Comparison of ENCODE assay signal across 5 cellular contexts in the genomic region with DNA sequence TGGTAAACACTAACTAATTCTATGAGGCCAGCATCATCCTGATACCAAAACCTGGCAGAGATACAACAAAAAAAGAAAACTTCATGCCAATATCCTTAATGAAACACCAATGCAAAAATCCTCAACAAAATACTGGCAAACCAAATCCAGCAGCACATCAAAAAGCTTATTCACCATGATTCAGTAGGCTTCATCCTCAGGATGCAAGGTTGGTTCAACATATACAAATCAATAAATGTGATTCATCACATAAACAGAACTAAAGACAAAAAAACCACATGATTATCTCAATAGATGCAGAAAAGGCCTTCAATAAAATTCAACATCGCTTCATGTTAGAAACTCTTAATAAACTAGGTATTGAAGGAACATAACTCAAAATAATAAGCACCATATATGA. TPM values are rescaled to one million over a fixed set of nuclear protein-coding genes. Genes with fewer than 3 reads are reported as not detected.
DNase-seq lines count a peak whose midpoint lies in the region; ATAC-seq, FAIRE-seq and TF ChIP-seq lines count a peak whose summit lies in the region.
"Not testable (repeated sequence)": the region's sequence is repeated elsewhere in the genome, so short reads cannot be mapped to it uniquely, and the experiment has no call there.

No MANE protein-coding gene starts in this region.

- H2AFZ ChIP-seq in K562 (ENCODE audit: low read depth, low read length) = not testable (repeated sequence)

- not testable (repeated sequence) for TF ChIP-seq RAD21 in K562 (CRISPR knock-in tag; conservative IDR thresholded peaks at IDR 0.05 in 1 of 2, IDR thresholded peaks at IDR 0.05 in 1 of 2)

- not testable (repeated sequence) for H3K9ac ChIP-seq in K562 (ENCODE audit: insufficient read depth in 1 of 2, low read depth in 2 of 2, low read length in 2 of 2)

- not testable (repeated sequence) for H3K36me3 Mint-ChIP-seq in activated naive CD4-positive, alpha-beta T cell treated with anti-CD3 and anti-CD28 coated beads for 36 hours (ENCODE audit: low read depth); endothelial cell (ENCODE audit: low read depth, unreplicated experiment); stimulated activated effector memory CD8-positive, alpha-beta T cell treated with anti-CD3 and anti-CD28 coated beads, Interleukin-12 subunit alpha, Interleukin-12 subunit beta, amount 100 ng/mL, for 72 hours

- not testable (repeated sequence) for ATAC-seq in K562; stimulated activated effector memory CD8-positive, alpha-beta T cell treated with anti-CD3 and anti-CD28 coated beads, Interleukin-12 subunit alpha, Interleukin-12 subunit beta, amount 100 ng/mL, for 72 hours

- not testable (repeated sequence) for H3K4me3 Mint-ChIP-seq in activated naive CD4-positive, alpha-beta T cell treated with anti-CD3 and anti-CD28 coated beads for 36 hours; endothelial cell (ENCODE audit: unreplicated experiment); stimulated activated effector memory CD8-positive, alpha-beta T cell treated with anti-CD3 and anti-CD28 coated beads, Interleukin-12 subunit alpha, Interleukin-12 subunit beta, amount 100 ng/mL, for 72 hours

- H3K27me3 ChIP-seq in K562 (ENCODE audit: control insufficient read depth in 2 of 2, insufficient read depth in 2 of 2, low read length in 2 of 2) = not testable (repeated sequence)

- not testable (repeated sequence) for FAIRE-seq in K562 (lab: Jason Lieb, UNC)

- not testable (repeated sequence) for H3K9me1 ChIP-seq in K562 (ENCODE audit: control insufficient read depth, insufficient read depth, low read length)

- TF ChIP-seq EP300 in K562 (IDR thresholded peaks at IDR 0.05; ENCODE audit: low read length) = not testable (repeated sequence)

- not testable (repeated sequence) for H3K9me3 ChIP-seq in K562 (replicated peaks; ENCODE audit: control insufficient read depth, insufficient read depth, low read depth, low read length)

- not testable (repeated sequence) for TF ChIP-seq CTCF in K562 (IDR thresholded peaks at IDR 0.05 in 2 of 3, conservative IDR thresholded peaks at IDR 0.05 in 1 of 3; ENCODE audit: insufficient read depth in 2 of 3, low read depth in 1 of 3, low read length in 3 of 3); endothelial cell (IDR thresholded peaks at IDR 0.05; ENCODE audit: unreplicated experiment)

- H4K20me1 ChIP-seq in K562 (replicated peaks; ENCODE audit: control insufficient read depth, insufficient read depth, low read length) = not testable (repeated sequence)

- H3K27ac Mint-ChIP-seq in activated naive CD4-positive, alpha-beta T cell treated with anti-CD3 and anti-CD28 coated beads for 36 hours = peak overlapping the region; percentile 61
- peak overlapping the region; percentile 94 for H3K27ac Mint-ChIP-seq in endothelial cell (ENCODE audit: unreplicated experiment)
- H3K27ac Mint-ChIP-seq in stimulated activated effector memory CD8-positive, alpha-beta T cell treated with anti-CD3 and anti-CD28 coated beads, Interleukin-12 subunit alpha, Interleukin-12 subunit beta, amount 100 ng/mL, for 72 hours = peak overlapping the region; percentile 61

- not testable (repeated sequence) for H3K4me1 ChIP-seq in K562 (replicated peaks in 1 of 2; ENCODE audit: control insufficient read depth in 2 of 2, insufficient read depth in 2 of 2, low read length in 2 of 2)

- not testable (repeated sequence) for H3K4me2 ChIP-seq in K562 (ENCODE audit: insufficient read depth, low read length)

- in situ Hi-C loops in K562 (cut with MboI) = not testable (repeated sequence)

- POLR2A ChIA-PET in K562 (lab: Yijun Ruan, JAX) = interaction anchor here (0.7 kb wide), 1 partner anchor 416 kb away, joined by 3 read pairs; no protein-coding TSS in a partner anchor

- intact Hi-C loops in activated naive CD4-positive, alpha-beta T cell treated with anti-CD3 and anti-CD28 coated beads for 36 hours (cut with micrococcal nuclease); K562 (cut with micrococcal nuclease): not testable (repeated sequence)

- not testable (repeated sequence) for BruUV-seq in K562 (replicated peaks; lab: Mats Ljungman, UMichigan)

- not testable (repeated sequence) for H3K9me3 Mint-ChIP-seq in activated naive CD4-positive, alpha-beta T cell treated with anti-CD3 and anti-CD28 coated beads for 36 hours; endothelial cell (ENCODE audit: unreplicated experiment); stimulated activated effector memory CD8-positive, alpha-beta T cell treated with anti-CD3 and anti-CD28 coated beads, Interleukin-12 subunit alpha, Interleukin-12 subunit beta, amount 100 ng/mL, for 72 hours

- not testable (repeated sequence) for H3K4me3 ChIP-seq in K562

- CTCF ChIA-PET in activated naive CD4-positive, alpha-beta T cell treated with anti-CD3 and anti-CD28 coated beads for 36 hours (lab: Charles Lee); K562 (lab: Yijun Ruan, JAX; ENCODE audit: low intra/inter-chr PET ratio): not testable (repeated sequence)

- 24% methylated on average over 1 of the region's 1 CpG for WGBS in K562 (ENCODE audit: insufficient coverage, low coverage, missing lambda C conversion rate)

- H3K36me3 ChIP-seq in K562 (ENCODE audit: control insufficient read depth, insufficient read depth, low read length) = not testable (repeated sequence)

- H3K27me3 Mint-ChIP-seq in activated naive CD4-positive, alpha-beta T cell treated with anti-CD3 and anti-CD28 coated beads for 36 hours (ENCODE audit: low read depth); endothelial cell (ENCODE audit: unreplicated experiment): not testable (repeated sequence)

- not testable (repeated sequence) for H3K27ac ChIP-seq in K562 (ENCODE audit: extremely low read depth, low read depth, low read length)

- not testable (repeated sequence) for H3K79me2 ChIP-seq in K562 (ENCODE audit: control insufficient read depth, insufficient read depth, low read length)

- H3K4me1 Mint-ChIP-seq in activated naive CD4-positive, alpha-beta T cell treated with anti-CD3 and anti-CD28 coated beads for 36 hours (ENCODE audit: low read depth) = not testable (repeated sequence)
- H3K4me1 Mint-ChIP-seq in endothelial cell (ENCODE audit: unreplicated experiment) = peaks cover 33% of the 10 kb centered on the region
- H3K4me1 Mint-ChIP-seq in stimulated activated effector memory CD8-positive, alpha-beta T cell treated with anti-CD3 and anti-CD28 coated beads, Interleukin-12 subunit alpha, Interleukin-12 subunit beta, amount 100 ng/mL, for 72 hours = peaks cover 25% of the 10 kb centered on the region

- not testable (repeated sequence) for TF ChIP-seq POLR2A in K562 (conservative IDR thresholded peaks at IDR 0.05)

- DNase-seq in ELR (ENCODE audit: low read depth) = peak; percentile 19
- DNase-seq in activated naive CD4-positive, alpha-beta T cell treated with anti-CD3 and anti-CD28 coated beads for 36 hours; K562 (ENCODE audit: extremely low read depth in 1 of 4, low spot score in 3 of 4); endothelial cell (ENCODE audit: low spot score); stimulated activated effector memory CD8-positive, alpha-beta T cell treated with anti-CD3 and anti-CD28 coated beads, Interleukin-12 subunit alpha, Interleukin-12 subunit beta, amount 100 ng/mL, for 72 hours (ENCODE audit: low spot score in 2 of 2): not testable (repeated sequence)

TF ChIP-seq in K562, 482 proteins besides CTCF, POLR2A, EP300 and RAD21:
- TF ChIP-seq ZNF324 (CRISPR knock-in tag; IDR thresholded peaks at IDR 0.05) = peak; percentile 96

RNA-seq across cellular contexts. Expression of a gene that starts 28.4 kb away (rescaled TPM):
- total RNA-seq in activated naive CD4-positive, alpha-beta T cell treated with anti-CD3 and anti-CD28 coated beads for 36 hours = 10 to 100 TPM; 10.7 to 12.2 TPM
- total RNA-seq in K562 (2011; cell fraction: chromatin; rRNA removed; ENCODE audit: low replicate concordance) = 15.0 and 25.0 TPM in 2 replicates
- total RNA-seq in K562 (2011; cell fraction: nucleolus; rRNA removed) = 4.7 and 5.4 TPM in 2 replicates
- total RNA-seq in K562 (2011; cell fraction: nucleoplasm; rRNA removed) = 9.0 and 17.7 TPM in 2 replicates
- total RNA-seq in K562 (2014; rRNA removed) (29.4 and 38.1 TPM in 2 replicates), K562 (2014; rRNA removed; fragmentation: Illumina TruSeq; extraction: Trizol) (46.5 and 55.7 TPM in 2 replicates), K562 (2015; rRNA removed; fragmentation: Illumina TruSeq; extraction: Trizol) (45.7 and 52.5 TPM in 2 replicates), K562 (2021) (36.2 and 44.2 TPM in 2 replicates), endothelial cell (ENCODE audit: unreplicated experiment) (181 TPM)
- polyA plus RNA-seq in K562 (2011; rRNA removed) (13.0 and 16.1 TPM in 2 replicates), K562 (2014; fragmentation: Illumina TruSeq; extraction: Trizol) (19.5 and 22.9 TPM in 2 replicates), K562 (2014; fragmentation: Nextera tagmentation; extraction: Ambion mirVana) (10 to 100 TPM in 1 of 2 experiments, 1 to 10 TPM in 1; 5.3 to 13.9 TPM), K562 (2014; rRNA removed) (13.2 and 15.1 TPM in 2 replicates)
- 5.8 and 7.4 TPM in 2 replicates for polyA plus RNA-seq in K562 (2011; cell fraction: cytosol; rRNA removed)
- polyA plus RNA-seq in K562 (2011; cell fraction: nucleus; rRNA removed) = 6.8 and 8.9 TPM in 2 replicates
- 9.5 and 14.3 TPM in 2 replicates for polyA plus RNA-seq in K562 (2012)
- 36.8 and 42.7 TPM in 2 replicates for polyA minus RNA-seq in K562 (2011; rRNA and poly(A)+ RNA removed)
- 18.4 and 22.6 TPM in 2 replicates for polyA minus RNA-seq in K562 (2011; cell fraction: cytosol; rRNA and poly(A)+ RNA removed)
- 12.5 and 31.9 TPM in 2 replicates for polyA minus RNA-seq in K562 (2011; cell fraction: nucleus; rRNA and poly(A)+ RNA removed)
